Comparison of ENCODE assay signal across 8 cellular contexts in the genomic region with DNA sequence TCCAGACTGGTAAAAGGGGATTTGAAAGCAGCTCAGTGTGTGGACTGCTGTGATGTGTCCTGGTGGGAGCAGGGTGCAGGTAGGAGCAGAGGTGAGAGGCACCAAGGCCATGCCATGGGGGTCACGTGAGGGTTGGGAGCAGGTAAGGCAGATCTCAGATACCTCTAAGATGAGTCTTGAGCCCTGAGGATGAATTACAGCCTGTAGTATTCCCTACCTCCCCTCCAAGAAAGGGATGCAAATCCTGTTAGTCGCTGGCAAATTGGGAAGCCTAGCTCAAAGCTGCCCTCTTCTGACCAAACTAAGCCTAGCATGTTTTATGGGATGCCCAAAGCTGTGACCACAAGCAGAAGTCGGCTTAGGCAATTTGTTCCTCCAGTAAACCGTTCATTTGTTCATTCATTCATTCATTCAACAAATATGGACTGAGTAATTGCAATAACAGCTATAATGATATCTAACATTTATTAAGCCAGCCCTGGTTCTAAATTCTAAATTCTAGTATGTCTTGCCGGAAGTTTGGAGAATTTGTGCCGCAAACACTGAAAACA. TPM values are rescaled to one million over a fixed set of nuclear protein-coding genes. Genes with fewer than 3 reads are reported as not detected.
DNase-seq lines count a peak whose midpoint lies in the region; ATAC-seq and TF ChIP-seq lines count a peak whose summit lies in the region.

No MANE protein-coding gene starts in this region.

- peak in 9 of 10 experiments; percentile 27 to 53 (median 40) for DNase-seq in CD4-positive, alpha-beta T cell
- DNase-seq in HAP-1 (ENCODE audit: low spot score in 2 of 2) (peak; percentile 68 to 85), NCI-H526 (lab: John Stamatoyannopoulos, UW) (peak; percentile 8 to 70), mesenchymal stem cell (peak; percentile 83)
- peak; percentile 89 for DNase-seq in activated CD4-positive, alpha-beta T cell treated with anti-CD3 and anti-CD28 coated beads, Interleukin-2, amount 10 ng/mL, durations not matched to agents 24 days and 14 days
- DNase-seq in effector memory CD8-positive, alpha-beta T cell, result peak; percentile 60 to 64 (median 64)

- WGBS in mesenchymal stem cell, result 0% methylated on average over 2 of the region's 6 CpGs
- WGBS in thymus, result 39% methylated on average over 6 of the region's 6 CpGs

- H2BK12ac ChIP-seq in mesenchymal stem cell (ENCODE audit: low read length in 2 of 2), result peak overlapping the region in 1 of 2 experiments; percentile 11

- H3K4me2 ChIP-seq in mesenchymal stem cell (ENCODE audit: low read length, poor library complexity, severe bottlenecking), result no peak overlapping the region

- no peak overlapping the region for H3K14ac ChIP-seq in mesenchymal stem cell (ENCODE audit: low read length in 2 of 2)

- H3K9me3 ChIP-seq in CD4-positive, alpha-beta T cell (ENCODE audit: control insufficient read depth, low read length), result no peaks in the 10 kb centered on the region
- H3K9me3 ChIP-seq in HAP-1 (no peaks in the 10 kb centered on the region), mesenchymal stem cell (ENCODE audit: control insufficient read depth, low read length) (no peaks in the 10 kb centered on the region), thymus (ENCODE audit: control insufficient read depth) (no peaks in the 10 kb centered on the region)

- H2BK5ac ChIP-seq in mesenchymal stem cell (ENCODE audit: low read depth, low read length, poor library complexity, severe bottlenecking), result no peak overlapping the region

- H3K27ac ChIP-seq in CD4-positive, alpha-beta T cell (ENCODE audit: low read depth, low read length), result no peak overlapping the region
- peak overlapping the region; percentile 78 for H3K27ac ChIP-seq in mesenchymal stem cell (ENCODE audit: low read length, poor library complexity, severe bottlenecking)
- H3K27ac ChIP-seq in thymus (ENCODE audit: low read depth), result peak overlapping the region; percentile 33

- no peak overlapping the region for H2BK15ac ChIP-seq in mesenchymal stem cell (ENCODE audit: low read depth, poor library complexity, severe bottlenecking)

- peaks cover 11% of the 10 kb centered on the region for H3K36me3 Mint-ChIP-seq in CD4-positive, alpha-beta T cell (ENCODE audit: low read depth)
- peaks cover 1% of the 10 kb centered on the region for H3K36me3 Mint-ChIP-seq in activated CD4-positive, alpha-beta T cell treated with anti-CD3 and anti-CD28 coated beads, Interleukin-2, amount 10 ng/mL, durations not matched to agents 24 days and 14 days (ENCODE audit: low read depth)
- peaks cover 10% of the 10 kb centered on the region for H3K36me3 Mint-ChIP-seq in effector memory CD8-positive, alpha-beta T cell (ENCODE audit: insufficient read depth)

- H3K9me3 Mint-ChIP-seq in CD4-positive, alpha-beta T cell, result no peaks in the 10 kb centered on the region
- H3K9me3 Mint-ChIP-seq in activated CD4-positive, alpha-beta T cell treated with anti-CD3 and anti-CD28 coated beads, Interleukin-2, amount 10 ng/mL, durations not matched to agents 24 days and 14 days, result no peaks in the 10 kb centered on the region
- H3K9me3 Mint-ChIP-seq in effector memory CD8-positive, alpha-beta T cell, result no peaks in the 10 kb centered on the region

- H3K4me3 ChIP-seq in HAP-1 (no peak overlapping the region), mesenchymal stem cell (ENCODE audit: insufficient read depth in 1 of 2, low read depth in 1 of 2, low read length in 2 of 2) (no peak overlapping the region), thymus (ENCODE audit: low read length) (no peak overlapping the region)

- peak overlapping the region; percentile 69 for H3K27ac Mint-ChIP-seq in CD4-positive, alpha-beta T cell
- no peak overlapping the region for H3K27ac Mint-ChIP-seq in activated CD4-positive, alpha-beta T cell treated with anti-CD3 and anti-CD28 coated beads, Interleukin-2, amount 10 ng/mL, durations not matched to agents 24 days and 14 days
- no peak overlapping the region for H3K27ac Mint-ChIP-seq in effector memory CD8-positive, alpha-beta T cell

- peak overlapping the region; percentile 44 for H4K91ac ChIP-seq in mesenchymal stem cell (ENCODE audit: low read length)

- H3K23ac ChIP-seq in mesenchymal stem cell (ENCODE audit: low read length in 2 of 2), result no peak overlapping the region

- H3K4ac ChIP-seq in mesenchymal stem cell (ENCODE audit: low read depth in 1 of 2, low read length in 2 of 2), result no peak overlapping the region

- H2BK120ac ChIP-seq in mesenchymal stem cell (ENCODE audit: low read depth, low read length), result no peak overlapping the region

- H3K27me3 ChIP-seq in CD4-positive, alpha-beta T cell (ENCODE audit: control insufficient read depth, insufficient read depth, low read length), result no peaks in the 10 kb centered on the region
- H3K27me3 ChIP-seq in HAP-1 (ENCODE audit: low read depth) (peaks cover 2% of the 10 kb centered on the region; the same call in 1 of the 2 replicates), mesenchymal stem cell (ENCODE audit: control insufficient read depth in 1 of 2, insufficient read depth in 1 of 2, low read length in 2 of 2) (peaks cover 3 to 39% of the 10 kb centered on the region in 2 experiments), thymus (ENCODE audit: control insufficient read depth, insufficient read depth) (peaks cover 5% of the 10 kb centered on the region)

- H3K36me3 ChIP-seq in HAP-1 (replicated peaks) (no peaks in the 10 kb centered on the region), mesenchymal stem cell (ENCODE audit: control insufficient read depth in 1 of 2, insufficient read depth in 2 of 2, low read depth in 1 of 2, low read length in 2 of 2) (no peaks in the 10 kb centered on the region), thymus (ENCODE audit: control insufficient read depth, insufficient read depth) (no peaks in the 10 kb centered on the region)

- in situ Hi-C loops in HAP-1 (cut with MboI; ENCODE audit: low sequenced_read_pairs), result loop anchor here (5.0 kb wide), 1 partner anchor 48 kb away; no protein-coding TSS in a partner anchor

- CTCF ChIA-PET in CD4-positive, alpha-beta T cell (lab: Charles Lee), result interaction anchor here (1.4 to 13.8 kb wide), 8 partner anchors 11 to 96 kb away, joined by 6 to 322 read pairs (median 12); no protein-coding TSS in a partner anchor

- POLR2A ChIA-PET in CD4-positive, alpha-beta T cell (lab: Charles Lee), result interaction anchor here (1.0 to 17.2 kb wide), 5 partner anchors 12 to 97 kb away, joined by 3 to 918 read pairs (median 6); a partner anchor contains a TSS

- H3K4me1 ChIP-seq in HAP-1 (peaks cover 7% of the 10 kb centered on the region), mesenchymal stem cell (ENCODE audit: control insufficient read depth, insufficient read depth, low read depth, low read length) (peaks cover 15% of the 10 kb centered on the region), thymus (ENCODE audit: control insufficient read depth, insufficient read depth, low read length) (peaks cover 8% of the 10 kb centered on the region)

- intact Hi-C loops in CD4-positive, alpha-beta T cell (cut with DNase I, micrococcal nuclease), result loop anchor here (1.0 kb wide), 1 partner anchor 52 kb away; no protein-coding TSS in a partner anchor
- intact Hi-C loops in activated CD4-positive, alpha-beta T cell treated with anti-CD3 and anti-CD28 coated beads, Interleukin-2, amount 10 ng/mL, durations not matched to agents 24 days and 14 days (cut with micrococcal nuclease), result loop anchor here (1.0 kb wide), 1 partner anchor 52 kb away; no protein-coding TSS in a partner anchor

- H3K18ac ChIP-seq in mesenchymal stem cell (ENCODE audit: low read depth in 1 of 2, low read length in 2 of 2), result peak overlapping the region in 1 of 2 experiments; percentile 41

- H2AK5ac ChIP-seq in mesenchymal stem cell (ENCODE audit: low read length, severe bottlenecking), result peak overlapping the region; percentile 69

- H3K79me1 ChIP-seq in mesenchymal stem cell (replicated peaks; ENCODE audit: low read length, poor library complexity, severe bottlenecking), result peaks cover 4% of the 10 kb centered on the region

- H3K9ac ChIP-seq in mesenchymal stem cell (ENCODE audit: low read length), result no peak overlapping the region

- H4K8ac ChIP-seq in mesenchymal stem cell (ENCODE audit: low read length), result no peak overlapping the region

- peaks cover 36% of the 10 kb centered on the region for H3K4me1 Mint-ChIP-seq in CD4-positive, alpha-beta T cell (ENCODE audit: low read depth)
- peaks cover 24% of the 10 kb centered on the region for H3K4me1 Mint-ChIP-seq in activated CD4-positive, alpha-beta T cell treated with anti-CD3 and anti-CD28 coated beads, Interleukin-2, amount 10 ng/mL, durations not matched to agents 24 days and 14 days
- H3K4me1 Mint-ChIP-seq in effector memory CD8-positive, alpha-beta T cell (ENCODE audit: low read depth in 2 of 2), result peaks cover 23 to 28% of the 10 kb centered on the region in 2 donors

- H3K4me3 Mint-ChIP-seq in CD4-positive, alpha-beta T cell, result peak overlapping the region; percentile 70
- no peak overlapping the region for H3K4me3 Mint-ChIP-seq in activated CD4-positive, alpha-beta T cell treated with anti-CD3 and anti-CD28 coated beads, Interleukin-2, amount 10 ng/mL, durations not matched to agents 24 days and 14 days
- no peak overlapping the region for H3K4me3 Mint-ChIP-seq in effector memory CD8-positive, alpha-beta T cell

- peak; percentile 82 for TF ChIP-seq CTCF in CD4-positive, alpha-beta T cell (IDR thresholded peaks at IDR 0.05)

- peak; percentile 18 for ATAC-seq in CD4-positive, alpha-beta T cell (ENCODE audit: poor library complexity)
- ATAC-seq in effector memory CD8-positive, alpha-beta T cell (replicated peaks), result no peak
- no peak for ATAC-seq in GM21619 (IDR thresholded peaks at IDR 0.05; ENCODE audit: unreplicated experiment)

- H2AFZ ChIP-seq in mesenchymal stem cell (ENCODE audit: low read depth, low read length), result no peak overlapping the region

- H3K27me3 Mint-ChIP-seq in CD4-positive, alpha-beta T cell, result peaks cover 5% of the 10 kb centered on the region
- peaks cover 27% of the 10 kb centered on the region for H3K27me3 Mint-ChIP-seq in activated CD4-positive, alpha-beta T cell treated with anti-CD3 and anti-CD28 coated beads, Interleukin-2, amount 10 ng/mL, durations not matched to agents 24 days and 14 days
- H3K27me3 Mint-ChIP-seq in effector memory CD8-positive, alpha-beta T cell, result peaks cover 10% of the 10 kb centered on the region in 2 donors

RNA-seq across cellular contexts. Expression of a gene that starts 3.9 kb away (rescaled TPM):
- 10 to 100 TPM; 14.9 to 15.3 TPM for total RNA-seq in CD4-positive, alpha-beta T cell
- 0.80 and 1.0 TPM in 2 replicates for total RNA-seq in activated CD4-positive, alpha-beta T cell treated with anti-CD3 and anti-CD28 coated beads, Interleukin-2, amount 10 ng/mL, durations not matched to agents 24 days and 14 days
- polyA plus RNA-seq in mesenchymal stem cell (2013, experiment 1 of 2), result 2.9 TPM
- 2.9 TPM for polyA plus RNA-seq in mesenchymal stem cell (2013, experiment 2 of 2)
- 4.0 TPM for polyA plus RNA-seq in thymus

RNA-seq across cellular contexts. Expression of a gene that starts 31.3 kb away (rescaled TPM):
- not detected for total RNA-seq in CD4-positive, alpha-beta T cell
- 0.44 TPM in 1 of 2 replicates, not detected in the other for total RNA-seq in activated CD4-positive, alpha-beta T cell treated with anti-CD3 and anti-CD28 coated beads, Interleukin-2, amount 10 ng/mL, durations not matched to agents 24 days and 14 days
- polyA plus RNA-seq in mesenchymal stem cell (2013, experiment 1 of 2), result not detected
- not detected for polyA plus RNA-seq in mesenchymal stem cell (2013, experiment 2 of 2)
- polyA plus RNA-seq in thymus, result 0.50 TPM

Comparison
In these comparisons a context has a peak if more than half of its experiments do, and no peak if none do; other contexts are left out.
1. DNase-seq: peak in every context shown above with its lines; median percentile 89 in activated CD4-positive, alpha-beta T cell treated with anti-CD3 and anti-CD28 coated beads, Interleukin-2, amount 10 ng/mL, durations not matched to agents 24 days and 14 days; 83 in mesenchymal stem cell; 76 in HAP-1; 64 in effector memory CD8-positive, alpha-beta T cell; 40 in CD4-positive, alpha-beta T cell; 39 in NCI-H526.